In genomic region chr7:125926621-125927020, GRCh38 we compare ENCODE assay signal across 17 cellular contexts.
"Had no signal": no experiment of that assay in that cellular context is flagged by ENCODE, and none has a peak within 500 bp of the region (broad histone marks: within the 10 kb centered on the region; RNA-seq: fewer than 3 reads in every experiment).

No MANE protein-coding gene starts in this region.

- H3K36me3 ChIP-seq: brain microvascular endothelial cell, pancreas, thyroid gland, uterus had no signal

- ATAC-seq: activated CD8-positive, alpha-beta T cell treated with anti-CD3 and anti-CD28 coated beads for 36 hours; left colon; pancreas had no signal

- H3K4me1 ChIP-seq: pancreas, thyroid gland, uterus had no signal

- DNase-seq: activated B cell treated with CpG ODN at 0.5 μM for 24 hours; activated CD4-positive, alpha-beta T cell treated with anti-CD3 and anti-CD28 coated beads for 48 hours; activated CD8-positive, alpha-beta T cell treated with anti-CD3 and anti-CD28 coated beads for 36 hours; activated effector memory CD4-positive, alpha-beta T cell treated with anti-CD3 and anti-CD28 coated beads, Interleukin-2, amount 50 U/mL, for 16 hours; activated naive CD8-positive, alpha-beta T cell treated with anti-CD3 and anti-CD28 coated beads for 36 hours; activated T-cell treated with anti-CD3 and anti-CD28 coated beads, Interleukin-2, amount 50 U/mL, for 48 hours; amygdala; brain microvascular endothelial cell; hippocampal formation; immature natural killer cell; left colon; naive B cell; pancreas; stimulated activated CD4-positive, alpha-beta T cell treated with anti-CD3 and anti-CD28 coated beads, Interleukin-2, amount 100 ng/mL, for 24 hours; SW 1271; thyroid gland; uterus had no signal

- H3K27ac ChIP-seq: brain microvascular endothelial cell, pancreas, thyroid gland, uterus had no signal

- H3K4me3 ChIP-seq: pancreas, thyroid gland, uterus had no signal

- H3K9me3 ChIP-seq: pancreas, thyroid gland, uterus had no signal
